11 cellular contexts compared by ENCODE assay signal in the genomic region with DNA sequence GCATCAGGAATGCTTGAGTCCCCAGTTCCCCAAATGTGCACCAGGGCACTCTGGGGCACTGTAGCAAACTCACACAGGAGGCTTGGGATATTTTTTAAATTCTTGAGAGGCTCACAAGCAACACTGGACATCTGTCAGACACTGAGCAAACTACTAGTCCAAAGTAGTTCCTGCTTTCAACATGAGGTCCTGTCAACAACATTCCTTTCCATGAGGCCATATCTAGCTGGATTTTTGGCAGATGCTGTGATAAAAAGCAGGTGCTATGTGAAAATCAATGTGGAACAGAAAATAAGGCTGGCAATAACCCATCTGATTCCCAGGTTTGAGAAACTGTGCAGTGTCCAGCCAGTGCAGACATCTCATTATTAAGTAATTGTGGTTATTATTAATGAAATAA. TPM values are rescaled to one million over a fixed set of nuclear protein-coding genes. Genes with fewer than 3 reads are reported as not detected.
A peak's percentile ranks its signal among the peaks of the same experiment; 100 is the strongest.
DNase-seq lines count a peak whose midpoint lies in the region; ATAC-seq, FAIRE-seq and TF ChIP-seq lines count a peak whose summit lies in the region.
"Had no signal": no experiment of that assay in that cellular context is flagged by ENCODE, and none has a peak within 500 bp of the region (broad histone marks: within the 10 kb centered on the region; RNA-seq: fewer than 3 reads in every experiment).

No MANE protein-coding gene starts in this region.

- ATAC-seq in PC-3 (no peak), left lobe of liver (peak; percentile 84)
- no peak for ATAC-seq in activated CD4-positive, CD25-positive, alpha-beta regulatory T cell treated with anti-CD3 and anti-CD28 coated beads, Interleukin-2, amount 50 U/mL, for 24 hours
- ATAC-seq in CD8-positive, alpha-beta T cell, result no peak
- ATAC-seq: WTC11 had no signal

- peaks cover 52% of the 10 kb centered on the region for H3K4me1 ChIP-seq in PC-3 (ENCODE audit: insufficient read depth, low read length)
- peaks cover 38% of the 10 kb centered on the region for H3K4me1 ChIP-seq in endothelial cell of umbilical vein (ENCODE audit: control insufficient read depth, extremely low read depth, insufficient read depth, low read length)
- H3K4me1 ChIP-seq in thyroid gland, result peaks cover 40 to 52% of the 10 kb centered on the region in 2 donors
- H3K4me1 ChIP-seq in CD8-positive, alpha-beta memory T cell (ENCODE audit: insufficient read depth, low read length), result no peaks in the 10 kb centered on the region
- no peaks in the 10 kb centered on the region for H3K4me1 ChIP-seq in CD8-positive, alpha-beta T cell (ENCODE audit: insufficient read depth, low read length)

- H3K4me3 ChIP-seq in PC-3 (ENCODE audit: low read length), result no peak overlapping the region
- no peak overlapping the region for H3K4me3 ChIP-seq in endothelial cell of umbilical vein (replicated peaks in 1 of 3; ENCODE audit: insufficient read depth in 1 of 3, low read depth in 1 of 3, low read length in 3 of 3)
- no peak overlapping the region for H3K4me3 ChIP-seq in thyroid gland (replicated peaks in 1 of 3)
- H3K4me3 ChIP-seq in CD8-positive, alpha-beta memory T cell (ENCODE audit: low read length), result no peak overlapping the region
- H3K4me3 ChIP-seq in CD8-positive, alpha-beta T cell (ENCODE audit: low read depth, low read length), result no peak overlapping the region

- no peak overlapping the region for H3K27ac Mint-ChIP-seq in CD8-positive, alpha-beta memory T cell
- no peak overlapping the region for H3K27ac Mint-ChIP-seq in CD8-positive, alpha-beta T cell
- H3K27ac Mint-ChIP-seq: WTC11 had no signal

- H3K27ac ChIP-seq in PC-3 (ENCODE audit: low read length) (peak overlapping the region; percentile 61), endothelial cell of umbilical vein (ENCODE audit: insufficient read depth, low read depth, low read length) (peak overlapping the region; percentile 73), thyroid gland (peak overlapping the region; percentile 21 to 63 (median 55))
- no peak overlapping the region for H3K27ac ChIP-seq in CD8-positive, alpha-beta memory T cell (ENCODE audit: low read depth, low read length)
- H3K27ac ChIP-seq in CD8-positive, alpha-beta T cell (ENCODE audit: low read depth, low read length), result no peak overlapping the region

- H3K9me2 ChIP-seq in PC-3 (replicated peaks; ENCODE audit: low read length), result no peaks in the 10 kb centered on the region

- DNase-seq in PC-3, result peak; percentile 27
- no peak for DNase-seq in endothelial cell of umbilical vein (ENCODE audit: low read depth, low spot score)
- DNase-seq in left lobe of liver (ENCODE audit: low spot score), result peak; percentile 49
- DNase-seq in thyroid gland, result no peak
- no peak for DNase-seq in CD8-positive, alpha-beta memory T cell
- DNase-seq in CD8-positive, alpha-beta T cell, result no peak
- DNase-seq in NAMALWA (ENCODE audit: low spot score), result no peak
- DNase-seq: DMS53, SHP77 treated with DMSO at 0.1 percent for 48 hours had no signal

- H3K9me3 ChIP-seq in PC-3 (ENCODE audit: low read length) (no peaks in the 10 kb centered on the region), endothelial cell of umbilical vein (replicated peaks; ENCODE audit: control insufficient read depth, insufficient read depth, low read length) (no peaks in the 10 kb centered on the region), thyroid gland (no peaks in the 10 kb centered on the region)
- no peaks in the 10 kb centered on the region for H3K9me3 ChIP-seq in CD8-positive, alpha-beta memory T cell (ENCODE audit: low read length)
- no peaks in the 10 kb centered on the region for H3K9me3 ChIP-seq in CD8-positive, alpha-beta T cell (ENCODE audit: low read length)

- CTCF ChIA-PET in PC-3 (lab: Charles Lee) (no interaction called here), endothelial cell of umbilical vein (lab: Charles Lee) (interaction anchor here (1.3 kb wide), 1 partner anchor 16 kb away, joined by 3 read pairs; no protein-coding TSS in a partner anchor)
- CTCF ChIA-PET in CD8-positive, alpha-beta memory T cell (lab: Charles Lee), result no interaction called here
- CTCF ChIA-PET in CD8-positive, alpha-beta T cell (lab: Charles Lee), result no interaction called here

- BruUV-seq in PC-3 (replicated peaks; lab: Mats Ljungman, UMichigan) (no TSS peak), endothelial cell of umbilical vein (replicated peaks; lab: Mats Ljungman, UMichigan) (no TSS peak)

- peaks cover 0 to 3% (median 2%) of the 10 kb centered on the region in 3 donors for H3K36me3 Mint-ChIP-seq in CD8-positive, alpha-beta memory T cell
- H3K36me3 Mint-ChIP-seq in CD8-positive, alpha-beta T cell, result no peaks in the 10 kb centered on the region

- H3K9ac ChIP-seq in PC-3 (ENCODE audit: low read length), result no peak overlapping the region
- no peak overlapping the region for H3K9ac ChIP-seq in endothelial cell of umbilical vein (replicated peaks; ENCODE audit: extremely low read depth, insufficient read depth, low read length)

- H3K36me3 ChIP-seq in PC-3 (ENCODE audit: low read depth, low read length) (peaks cover 21% of the 10 kb centered on the region), endothelial cell of umbilical vein (ENCODE audit: control insufficient read depth in 2 of 2, extremely low read depth in 1 of 2, insufficient read depth in 2 of 2, low read length in 2 of 2) (peaks cover 0 to 2% of the 10 kb centered on the region in 2 experiments), thyroid gland (no peaks in the 10 kb centered on the region)
- H3K36me3 ChIP-seq in CD8-positive, alpha-beta memory T cell (ENCODE audit: insufficient read depth, low read length), result no peaks in the 10 kb centered on the region
- no peaks in the 10 kb centered on the region for H3K36me3 ChIP-seq in CD8-positive, alpha-beta T cell (ENCODE audit: insufficient read depth, low read length)

- intact Hi-C loops in PC-3 (cut with micrococcal nuclease) (loop anchor here (5.0 kb wide), 1 partner anchor 47 kb away; no protein-coding TSS in a partner anchor), endothelial cell of umbilical vein (cut with micrococcal nuclease) (no loop called here), thyroid gland (cut with DNase I) (loop anchor here (10.0 kb wide), 2 partner anchors 50 to 170 kb away; partner anchors contain the start of gene STARD13)
- intact Hi-C loops in CD8-positive, alpha-beta T cell (cut with DNase I, micrococcal nuclease), result no loop called here

- POLR2A ChIA-PET in PC-3 (lab: Charles Lee; ENCODE audit: unreplicated experiment), result no interaction called here
- POLR2A ChIA-PET in endothelial cell of umbilical vein (lab: Charles Lee), result no interaction called here
- POLR2A ChIA-PET in CD8-positive, alpha-beta memory T cell (lab: Charles Lee), result no interaction called here
- POLR2A ChIA-PET in CD8-positive, alpha-beta T cell (lab: Charles Lee), result no interaction called here

- TF ChIP-seq POLR2A in endothelial cell of umbilical vein (IDR thresholded peaks at IDR 0.05; ENCODE audit: low read depth, low read length) (no peak), thyroid gland (IDR thresholded peaks at IDR 0.05) (no peak)

- H3K27me3 ChIP-seq in PC-3 (ENCODE audit: low read length) (no peaks in the 10 kb centered on the region), endothelial cell of umbilical vein (ENCODE audit: control insufficient read depth in 2 of 2, insufficient read depth in 2 of 2, low read length in 2 of 2) (no peaks in the 10 kb centered on the region), thyroid gland (no peaks in the 10 kb centered on the region)
- no peaks in the 10 kb centered on the region for H3K27me3 ChIP-seq in CD8-positive, alpha-beta memory T cell (ENCODE audit: insufficient read depth, low read length, poor library complexity, severe bottlenecking)
- no peaks in the 10 kb centered on the region for H3K27me3 ChIP-seq in CD8-positive, alpha-beta T cell (ENCODE audit: insufficient read depth, low read length)

- no peaks in the 10 kb centered on the region for H3K9me1 ChIP-seq in endothelial cell of umbilical vein (replicated peaks; ENCODE audit: control insufficient read depth, extremely low read depth, insufficient read depth, low read length)

- H4K20me1 ChIP-seq in PC-3 (ENCODE audit: low read length) (no peaks in the 10 kb centered on the region), endothelial cell of umbilical vein (replicated peaks; ENCODE audit: control insufficient read depth, extremely low read depth, insufficient read depth, low read length) (no peaks in the 10 kb centered on the region)

- no peak for TF ChIP-seq CTCF in PC-3 (conservative IDR thresholded peaks at IDR 0.05; ENCODE audit: low read depth, low read length)
- no peak for TF ChIP-seq CTCF in endothelial cell of umbilical vein (IDR thresholded peaks at IDR 0.05; ENCODE audit: extremely low read depth in 1 of 2, insufficient read depth in 1 of 2, low read depth in 1 of 2, low read length in 2 of 2)
- no peak for TF ChIP-seq CTCF in thyroid gland (IDR thresholded peaks at IDR 0.05)
- no peak for TF ChIP-seq CTCF in CD8-positive, alpha-beta T cell (IDR thresholded peaks at IDR 0.05)

- no peaks in the 10 kb centered on the region for H3F3A ChIP-seq in PC-3 (ENCODE audit: low read length, unreplicated experiment)

- no peaks in the 10 kb centered on the region for H3K4me1 Mint-ChIP-seq in CD8-positive, alpha-beta memory T cell
- H3K4me1 Mint-ChIP-seq in CD8-positive, alpha-beta T cell (ENCODE audit: low read depth), result no peaks in the 10 kb centered on the region

- no peak overlapping the region for H2AFZ ChIP-seq in PC-3 (ENCODE audit: low read length)
- no peak overlapping the region for H2AFZ ChIP-seq in endothelial cell of umbilical vein (ENCODE audit: low read depth, low read length)

- peak; percentile 33 for FAIRE-seq in endothelial cell of umbilical vein (lab: Jason Lieb, UNC)

- H3K27me3 Mint-ChIP-seq in CD8-positive, alpha-beta memory T cell, result peaks cover 8 to 9% of the 10 kb centered on the region in 2 donors
- H3K27me3 Mint-ChIP-seq in CD8-positive, alpha-beta T cell (ENCODE audit: low read depth), result peaks cover 5% of the 10 kb centered on the region

- peak overlapping the region; percentile 12; the same call in 1 of the 2 replicates for H3K4me2 ChIP-seq in PC-3 (ENCODE audit: low read length)
- no peak overlapping the region for H3K4me2 ChIP-seq in endothelial cell of umbilical vein (ENCODE audit: insufficient read depth, low read length)

- H3K79me2 ChIP-seq in PC-3 (ENCODE audit: low read length) (peaks cover 53% of the 10 kb centered on the region; the same call in 1 of the 2 replicates), endothelial cell of umbilical vein (ENCODE audit: control insufficient read depth, insufficient read depth, low read length) (peaks cover 66% of the 10 kb centered on the region)

- H3K4me3 Mint-ChIP-seq in CD8-positive, alpha-beta memory T cell, result no peak overlapping the region
- no peak overlapping the region for H3K4me3 Mint-ChIP-seq in CD8-positive, alpha-beta T cell
- H3K4me3 Mint-ChIP-seq: WTC11 had no signal

- H3K9me3 Mint-ChIP-seq in CD8-positive, alpha-beta memory T cell, result peaks cover 0 to 11% (median 9%) of the 10 kb centered on the region in 5 donors
- H3K9me3 Mint-ChIP-seq in CD8-positive, alpha-beta T cell, result peaks cover 2% of the 10 kb centered on the region

- dilution Hi-C loops in endothelial cell of umbilical vein (cut with MboI; ENCODE audit: extremely low pct_ligation_motif_present, low sequenced_read_pairs), result no loop called here

RNA-seq across cellular contexts. Expression of gene STARD13, which starts 50.5 kb away (rescaled TPM):
- total RNA-seq in PC-3 (2014; rRNA removed) (24.3 and 26.6 TPM in 2 replicates), endothelial cell of umbilical vein (41.1 and 47.7 TPM in 2 replicates), left lobe of liver (14.1 TPM), thyroid gland (100 to 1,000 TPM in 1 of 4 donors, 10 to 100 TPM in 3; 52.0 to 114 (median 89.2) TPM)
- polyA plus RNA-seq in endothelial cell of umbilical vein, result 8.0 and 11.0 TPM in 2 replicates
- polyA plus RNA-seq in endothelial cell of umbilical vein (2011; cell fraction: cytosol; rRNA removed), result 13.2 and 15.3 TPM in 2 replicates
- polyA plus RNA-seq in endothelial cell of umbilical vein (2011; cell fraction: nucleus; rRNA removed), result 59.5 and 61.4 TPM in 2 replicates
- 22.6 and 22.8 TPM in 2 replicates for polyA plus RNA-seq in endothelial cell of umbilical vein (2012)
- 107 and 123 TPM in 2 replicates for polyA minus RNA-seq in endothelial cell of umbilical vein
- 2.3 TPM for polyA minus RNA-seq in endothelial cell of umbilical vein (2011; cell fraction: cytosol; rRNA and poly(A)+ RNA removed)
- polyA minus RNA-seq in endothelial cell of umbilical vein (2011; cell fraction: nucleus; rRNA and poly(A)+ RNA removed), result 324 and 411 TPM in 2 replicates
- under 1 TPM; 0.40 to 0.48 TPM for total RNA-seq in CD8-positive, alpha-beta memory T cell
- polyA plus RNA-seq in CD8-positive, alpha-beta memory T cell, result not detected
- total RNA-seq in CD8-positive, alpha-beta T cell, result not detected

Comparison
In these comparisons a context has a peak if more than half of its experiments do, and no peak if none do; other contexts are left out.
1. DNase-seq: peak in PC-3 (single experiment) and left lobe of liver (single experiment); none in endothelial cell of umbilical vein (single experiment), thyroid gland (0 of 2), CD8-positive, alpha-beta memory T cell (0 of 5), CD8-positive, alpha-beta T cell (0 of 7) and NAMALWA (single experiment).
2. H3K27ac ChIP-seq: peak in PC-3 (single experiment), endothelial cell of umbilical vein (single experiment) and thyroid gland (3 of 3); none in CD8-positive, alpha-beta memory T cell (single experiment) and CD8-positive, alpha-beta T cell (single experiment).
3. RNA of gene STARD13, which starts 50.5 kb away (total RNA-seq): 52.0 to 114 TPM in thyroid gland, 41.1 to 47.7 TPM in endothelial cell of umbilical vein, 24.3 to 26.6 TPM in PC-3 and 14.1 TPM in left lobe of liver (single experiment); 0.40 to 0.48 TPM in CD8-positive, alpha-beta memory T cell and not detected in CD8-positive, alpha-beta T cell; every median in the first group is over 10 times any median in the second.
4. intact Hi-C loops: an anchor here in PC-3 (5.0 kb wide) and thyroid gland (10.0 kb wide); none called in endothelial cell of umbilical vein and CD8-positive, alpha-beta T cell.